In genomic region chr4:83074086-83074704, GRCh38 we compare ENCODE assay signal across 8 cellular contexts. TPM values are rescaled to one million over a fixed set of nuclear protein-coding genes. Genes with fewer than 3 reads are reported as not detected.
A peak's percentile ranks its signal among the peaks of the same experiment; 100 is the strongest.
DNase-seq lines count a peak whose midpoint lies in the region; ATAC-seq, FAIRE-seq and TF ChIP-seq lines count a peak whose summit lies in the region.

No MANE protein-coding gene starts in this region.

- TF ChIP-seq RAD21 in A549 (conservative IDR thresholded peaks at IDR 0.05 in 1 of 2, IDR thresholded peaks at IDR 0.05 in 1 of 2), result peak; percentile 56 to 63

- TF ChIP-seq POLR2A in A549 (IDR thresholded peaks at IDR 0.05; ENCODE audit: low read length), result no peak

- H4K20me1 ChIP-seq in mammary epithelial cell (ENCODE audit: insufficient read depth, low read length), result no peaks in the 10 kb centered on the region

- DNase-seq in A549 (ENCODE audit: low read depth in 1 of 2, low spot score in 1 of 2) (peak; percentile 32 to 81), GM12865 (ENCODE audit: low read depth) (peak; percentile 94), NCI-H1048 (lab: John Stamatoyannopoulos, UW) (peak; percentile 23), SW480 (ENCODE audit: low spot score) (peak; percentile 66), mammary epithelial cell (peak; percentile 61), left colon (no peak)
- peak; percentile 13 to 46 for DNase-seq in stimulated activated CD8-positive, alpha-beta memory T cell treated with anti-CD3 and anti-CD28 coated beads, Interleukin-7, amount 100 ng/mL, for 4 hours (ENCODE audit: low read depth in 2 of 2)

- POLR2A ChIA-PET in A549 (lab: Yijun Ruan, JAX), result interaction anchor here (0.6 kb wide), 1 partner anchor 36 kb away, joined by 4 read pairs; no protein-coding TSS in a partner anchor

- no peak for FAIRE-seq in A549 (lab: Jason Lieb, UNC)

- peak in 1 of 2 experiments; percentile 78; a peak in 4 of 6 replicates for ATAC-seq in A549
- ATAC-seq in HG02642 (IDR thresholded peaks at IDR 0.05; ENCODE audit: poor library complexity, unreplicated experiment), result peak; percentile 83
- ATAC-seq in left colon, result peak; percentile 85

- H2AFZ ChIP-seq in mammary epithelial cell (ENCODE audit: low read depth, low read length), result no peak overlapping the region

- H3K4me1 ChIP-seq in A549, result peaks cover 20% of the 10 kb centered on the region
- H3K4me1 ChIP-seq in mammary epithelial cell (ENCODE audit: insufficient read depth, low read length), result no peaks in the 10 kb centered on the region

- WGBS in A549 (ENCODE audit: missing lambda C conversion rate), result 72% methylated on average over 10 of the region's 10 CpGs
- 69% methylated on average over 10 of the region's 10 CpGs for WGBS in mammary epithelial cell (ENCODE audit: low coverage, missing lambda C conversion rate)

- H3K9me3 ChIP-seq in A549 (no peaks in the 10 kb centered on the region), mammary epithelial cell (replicated peaks; ENCODE audit: insufficient read depth, low read length) (no peaks in the 10 kb centered on the region)

- H3K79me2 ChIP-seq in mammary epithelial cell (ENCODE audit: insufficient read depth, low read length), result no peaks in the 10 kb centered on the region

- H3K27ac ChIP-seq in A549 (no peak overlapping the region), mammary epithelial cell (ENCODE audit: insufficient read depth, low read depth, low read length) (no peak overlapping the region)

- TF ChIP-seq CTCF in A549 (IDR thresholded peaks at IDR 0.05) (peak; percentile 61), GM12865 (IDR thresholded peaks at IDR 0.05; ENCODE audit: insufficient read depth, low read depth, low read length, missing control alignments) (peak; percentile 69), mammary epithelial cell (conservative IDR thresholded peaks at IDR 0.05 in 1 of 2, IDR thresholded peaks at IDR 0.05 in 1 of 2; ENCODE audit: extremely low read depth in 1 of 2, insufficient read depth in 1 of 2, low read depth in 1 of 2, low read length in 2 of 2) (peak; percentile 78 to 87)

- dilution Hi-C loops in mammary epithelial cell (cut with HindIII; ENCODE audit: low sequenced_read_pairs), result no loop called here

- no peak overlapping the region for H3K4me3 ChIP-seq in A549
- no peak overlapping the region for H3K4me3 ChIP-seq in GM12865 (ENCODE audit: low read depth, low read length)
- no peak overlapping the region for H3K4me3 ChIP-seq in mammary epithelial cell (replicated peaks in 1 of 3; ENCODE audit: insufficient read depth in 1 of 3, low read depth in 2 of 3, low read length in 3 of 3)

- no peak for TF ChIP-seq EP300 in A549 (IDR thresholded peaks at IDR 0.05)

- in situ Hi-C loops in mammary epithelial cell (cut with MboI; ENCODE audit: low sequenced_read_pairs in 2 of 2), result no loop called here

- H3K27me3 ChIP-seq in mammary epithelial cell (ENCODE audit: insufficient read depth, low read length), result no peaks in the 10 kb centered on the region

- no peak overlapping the region for H3K9ac ChIP-seq in mammary epithelial cell (ENCODE audit: insufficient read depth, low read length)

- H3K4me2 ChIP-seq in A549, result 0 out of 3 replicates have a peak overlapping the region, but pooled peaks have one; percentile 9
- H3K4me2 ChIP-seq in mammary epithelial cell (ENCODE audit: insufficient read depth, low read depth, low read length), result no peak overlapping the region

- H3K36me3 ChIP-seq in mammary epithelial cell (ENCODE audit: insufficient read depth, low read length), result peaks cover 7% of the 10 kb centered on the region

- CTCF ChIA-PET in A549 (lab: Yijun Ruan, JAX), result interaction anchor here (0.6 to 3.0 kb wide), 18 partner anchors 9 to 209 kb away, joined by 3 to 19 read pairs (median 5); partner anchors contain the start of gene COQ2
- CTCF ChIA-PET in mammary epithelial cell (lab: Charles Lee; ENCODE audit: low non-redundant PET), result interaction anchor here (0.7 to 1.0 kb wide), 2 partner anchors 177 to 186 kb away, joined by 6 to 7 read pairs; no protein-coding TSS in a partner anchor

- BruUV-seq in mammary epithelial cell (replicated peaks; lab: Mats Ljungman, UMichigan), result no TSS peak

- intact Hi-C loops in mammary epithelial cell (cut with micrococcal nuclease), result loop anchor here (1.0 kb wide), 2 partner anchors 179 to 186 kb away; no protein-coding TSS in a partner anchor
- intact Hi-C loops in left colon (cut with DNase I, micrococcal nuclease), result loop anchor here in 1 of 2 donors (5.0 kb wide), 1 partner anchor 178 kb away; no protein-coding TSS in a partner anchor

TF ChIP-seq in A549, 52 proteins besides CTCF, POLR2A, EP300 and RAD21:
- TF ChIP-seq SMC3 (IDR thresholded peaks at IDR 0.05), result peak; percentile 62
- TF ChIP-seq FOSL2 (IDR thresholded peaks at IDR 0.05), result no peak
- no peak for TF ChIP-seq FOSL2 (CRISPR knock-in tag; IDR thresholded peaks at IDR 0.05)

RNA-seq across cellular contexts. Expression of gene COPS4, which starts 39.2 kb away (rescaled TPM):
- polyA plus RNA-seq in A549 (2011; rRNA removed), result 35.5 and 36.5 TPM in 2 replicates
- 20.6 and 23.7 TPM in 2 replicates for polyA plus RNA-seq in A549 (2012; cell fraction: cytosol; rRNA removed)
- 9.0 and 9.6 TPM in 2 replicates for polyA plus RNA-seq in A549 (2012; cell fraction: nucleus; rRNA removed)
- polyA plus RNA-seq in A549 (2017; fragmentation: RNase III; extraction: RNeasy Plus Mini Kit Qiagen cat#74134 plus additional on column Dnase treatment), result 36.8 to 40.4 TPM (median 39.9 TPM) in 3 replicates
- 9.3 and 10.2 TPM in 2 replicates for polyA minus RNA-seq in A549 (2011; rRNA and poly(A)+ RNA removed)
- 10 to 100 TPM; 34.1 to 69.5 TPM for total RNA-seq in mammary epithelial cell
- polyA plus RNA-seq in mammary epithelial cell, result 36.4 TPM
- 4.9 TPM for polyA minus RNA-seq in mammary epithelial cell
- total RNA-seq in left colon, result 10 to 100 TPM; 22.9 to 23.7 TPM

RNA-seq across cellular contexts. Expression of gene PLAC8, which starts 40.3 kb away (rescaled TPM):
- polyA plus RNA-seq in A549 (2011; rRNA removed) (8.0 and 8.2 TPM in 2 replicates), A549 (2017; fragmentation: RNase III; extraction: RNeasy Plus Mini Kit Qiagen cat#74134 plus additional on column Dnase treatment) (1.6 to 1.7 TPM (median 1.7 TPM) in 3 replicates), mammary epithelial cell (10.4 TPM)
- polyA plus RNA-seq in A549 (2012; cell fraction: cytosol; rRNA removed), result 4.4 TPM in 2 replicates
- polyA plus RNA-seq in A549 (2012; cell fraction: nucleus; rRNA removed), result 1.4 and 2.5 TPM in 2 replicates
- 2.2 and 2.8 TPM in 2 replicates for polyA minus RNA-seq in A549 (2011; rRNA and poly(A)+ RNA removed)
- total RNA-seq in mammary epithelial cell (1 to 10 TPM in 1 of 2 donors, under 1 TPM in 1; 0.40 to 2.8 TPM), left colon (1,000 to 10,000 TPM in 1 of 2 donors, 100 to 1,000 TPM in 1; 955 to 1,006 TPM)
- 51.7 TPM for polyA minus RNA-seq in mammary epithelial cell

Comparison
In these comparisons a context has a peak if more than half of its experiments do, and no peak if none do; other contexts are left out.
1. DNase-seq: peak in A549 (2 of 2), GM12865 (single experiment), NCI-H1048 (single experiment), SW480 (single experiment), mammary epithelial cell (single experiment) and stimulated activated CD8-positive, alpha-beta memory T cell treated with anti-CD3 and anti-CD28 coated beads, Interleukin-7, amount 100 ng/mL, for 4 hours (2 of 2); none in left colon (0 of 2).
2. RNA of gene PLAC8, which starts 40.3 kb away (total RNA-seq): 955 to 1,006 TPM in left colon; 0.40 to 2.8 TPM in mammary epithelial cell; every median in the first group is over 100 times any median in the second.
3. Peak in every context shown above with its lines, with median percentiles within 50 percentile points of each other: CTCF ChIP-seq.